In genomic region chr10:70669015-70669414, GRCh38 we compare ENCODE assay signal across 22 cellular contexts. TPM values are rescaled to one million over a fixed set of nuclear protein-coding genes. Genes with fewer than 3 reads are reported as not detected.
A peak's percentile ranks its signal among the peaks of the same experiment; 100 is the strongest.
DNase-seq lines count a peak whose midpoint lies in the region; ATAC-seq, FAIRE-seq and TF ChIP-seq lines count a peak whose summit lies in the region.
"Had no signal": no experiment of that assay in that cellular context is flagged by ENCODE, and none has a peak within 500 bp of the region (broad histone marks: within the 10 kb centered on the region; RNA-seq: fewer than 3 reads in every experiment).

No MANE protein-coding gene starts in this region.

- DNase-seq in AG09319 (ENCODE audit: extremely low read depth, low read depth) = no peak
- DNase-seq in CD8-positive, alpha-beta memory T cell = no peak
- DNase-seq in NCI-H510A (lab: John Stamatoyannopoulos, UW) = peak; percentile 83
- no peak for DNase-seq in HTR-8/SVneo (ENCODE audit: insufficient read length, low spot score)
- DNase-seq in HPDE6-E6E7 (ENCODE audit: extremely low spot score) = no peak
- no peak for DNase-seq in GM23338 (ENCODE audit: low spot score)
- DNase-seq in HT-29 (ENCODE audit: low spot score) = no peak
- DNase-seq: ACHN; AML-193; CD4-positive, alpha-beta T cell; DMS153; DND-41; Karpas-422; KBM-7 had no signal

- peaks cover 16 to 23% of the 10 kb centered on the region in 2 donors for H3K27me3 Mint-ChIP-seq in CD8-positive, alpha-beta memory T cell
- peaks cover 62% of the 10 kb centered on the region for H3K27me3 Mint-ChIP-seq in dendritic cell treated with granulocyte-macrophage colony-stimulating factor and Interleukin-4, amounts not matched to agents 40 ng/mL and 50 ng/mL, for 4 days
- peaks cover 31% of the 10 kb centered on the region for H3K27me3 Mint-ChIP-seq in GM23338 (ENCODE audit: insufficient read depth, low read depth, poor library complexity)

- H3F3A ChIP-seq in GM23338 (replicated peaks; ENCODE audit: low read depth) = peaks cover 11% of the 10 kb centered on the region; the same call in 1 of the 2 replicates

- no peak for FAIRE-seq in HTR-8/SVneo (lab: Jason Lieb, UNC)
- FAIRE-seq: A204.1, GM12878, H54 had no signal

- H3K27me3 ChIP-seq in CD8-positive, alpha-beta memory T cell (ENCODE audit: insufficient read depth, low read length, poor library complexity, severe bottlenecking) = peaks cover 4% of the 10 kb centered on the region
- peaks cover 24% of the 10 kb centered on the region for H3K27me3 ChIP-seq in GM23338 (ENCODE audit: insufficient read depth)

- intact Hi-C loops in dendritic cell treated with granulocyte-macrophage colony-stimulating factor and Interleukin-4, amounts not matched to agents 40 ng/mL and 50 ng/mL, for 4 days (cut with micrococcal nuclease) = no loop called here

- no peak overlapping the region for H2AFZ ChIP-seq in GM23338
- H2AFZ ChIP-seq: GM23248 had no signal

- H3K4me1 ChIP-seq in CD8-positive, alpha-beta memory T cell (ENCODE audit: insufficient read depth, low read length) = no peaks in the 10 kb centered on the region
- peaks cover 5% of the 10 kb centered on the region; the same call in 1 of the 2 replicates for H3K4me1 ChIP-seq in GM23338 (ENCODE audit: insufficient read depth)

- H3K4me3 ChIP-seq in CD8-positive, alpha-beta memory T cell (ENCODE audit: low read length) = no peak overlapping the region
- no peak overlapping the region for H3K4me3 ChIP-seq in GM23338
- H3K4me3 ChIP-seq: GM12878, GM23248 had no signal

- peaks cover 10 to 14% (median 13%) of the 10 kb centered on the region in 3 donors for H3K4me1 Mint-ChIP-seq in CD8-positive, alpha-beta memory T cell
- H3K4me1 Mint-ChIP-seq in dendritic cell treated with granulocyte-macrophage colony-stimulating factor and Interleukin-4, amounts not matched to agents 40 ng/mL and 50 ng/mL, for 4 days (ENCODE audit: low read depth) = peaks cover 49% of the 10 kb centered on the region
- H3K4me1 Mint-ChIP-seq in GM23338 = peaks cover 10% of the 10 kb centered on the region

- H3K9me3 ChIP-seq in CD8-positive, alpha-beta memory T cell (ENCODE audit: low read length) = no peaks in the 10 kb centered on the region

- no peak overlapping the region for H3K4me2 ChIP-seq in GM23338

- H3K36me3 ChIP-seq in CD8-positive, alpha-beta memory T cell (ENCODE audit: insufficient read depth, low read length) = no peaks in the 10 kb centered on the region
- H3K36me3 ChIP-seq in GM23338 (ENCODE audit: insufficient read depth) = 0 out of 2 replicates have a peak, but pooled peaks cover 5% of the 10 kb centered on the region

- H3K4me3 Mint-ChIP-seq in CD8-positive, alpha-beta memory T cell = no peak overlapping the region
- H3K4me3 Mint-ChIP-seq in dendritic cell treated with granulocyte-macrophage colony-stimulating factor and Interleukin-4, amounts not matched to agents 40 ng/mL and 50 ng/mL, for 4 days = no peak overlapping the region
- no peak overlapping the region for H3K4me3 Mint-ChIP-seq in GM23338
- H3K4me3 Mint-ChIP-seq: CD4-positive, alpha-beta T cell; HFFc6 had no signal

- ATAC-seq in GM23338 = no peak
- ATAC-seq: GM12878 had no signal

- no peaks in the 10 kb centered on the region for H3K79me2 ChIP-seq in GM23338 (replicated peaks; ENCODE audit: insufficient read depth)

- H4K20me1 ChIP-seq in GM23338 (replicated peaks; ENCODE audit: insufficient read depth) = no peaks in the 10 kb centered on the region

- no peaks in the 10 kb centered on the region for H3K9me2 ChIP-seq in GM23338 (ENCODE audit: insufficient read depth)

- peaks cover 0 to 1% (median 0%) of the 10 kb centered on the region in 5 donors for H3K9me3 Mint-ChIP-seq in CD8-positive, alpha-beta memory T cell
- H3K9me3 Mint-ChIP-seq in dendritic cell treated with granulocyte-macrophage colony-stimulating factor and Interleukin-4, amounts not matched to agents 40 ng/mL and 50 ng/mL, for 4 days = no peaks in the 10 kb centered on the region
- peaks cover 23% of the 10 kb centered on the region for H3K9me3 Mint-ChIP-seq in GM23338
- H3K9me3 Mint-ChIP-seq: CD4-positive, alpha-beta T cell; HFFc6 had no signal

- POLR2A ChIA-PET in CD8-positive, alpha-beta memory T cell (lab: Charles Lee) = no interaction called here

- TF ChIP-seq CTCF in AG09319 (IDR thresholded peaks at IDR 0.05; ENCODE audit: low read depth, low read length) (peak; percentile 21), GM23338 (conservative IDR thresholded peaks at IDR 0.05; ENCODE audit: low read depth in 2 of 2) (no peak)

- CTCF ChIA-PET in CD8-positive, alpha-beta memory T cell (lab: Charles Lee) = no interaction called here

- peak overlapping the region; percentile 81 for H3K27ac ChIP-seq in CD8-positive, alpha-beta memory T cell (ENCODE audit: low read depth, low read length)
- H3K27ac ChIP-seq in GM23338 (ENCODE audit: low read depth) = no peak overlapping the region
- H3K27ac ChIP-seq: C4-2B, GM23248 had no signal

- no peaks in the 10 kb centered on the region for H3K36me3 Mint-ChIP-seq in CD8-positive, alpha-beta memory T cell
- no peaks in the 10 kb centered on the region for H3K36me3 Mint-ChIP-seq in dendritic cell treated with granulocyte-macrophage colony-stimulating factor and Interleukin-4, amounts not matched to agents 40 ng/mL and 50 ng/mL, for 4 days (ENCODE audit: low read depth)
- H3K36me3 Mint-ChIP-seq in GM23338 (ENCODE audit: low read depth) = peaks cover 13% of the 10 kb centered on the region; the same call in 2 of the 3 replicates

- H3K27ac Mint-ChIP-seq in CD8-positive, alpha-beta memory T cell = no peak overlapping the region
- H3K27ac Mint-ChIP-seq in dendritic cell treated with granulocyte-macrophage colony-stimulating factor and Interleukin-4, amounts not matched to agents 40 ng/mL and 50 ng/mL, for 4 days = peak overlapping the region; percentile 22
- no peak overlapping the region for H3K27ac Mint-ChIP-seq in GM23338
- H3K27ac Mint-ChIP-seq: CD4-positive, alpha-beta T cell; HFFc6 had no signal

TF ChIP-seq in GM23338, 12 proteins besides CTCF, POLR2A, EP300 and RAD21:
- TF ChIP-seq ZNF114 (CRISPR knock-in tag; IDR thresholded peaks at IDR 0.05) = no peak
- TF ChIP-seq CREB1 (CRISPR knock-in tag; IDR thresholded peaks at IDR 0.05; ENCODE audit: low read depth) = no peak
- TF ChIP-seq POLR2AphosphoS5 (IDR thresholded peaks at IDR 0.05; ENCODE audit: low read depth) = no peak

RNA-seq across cellular contexts. Expression of gene ADAMTS14, which starts 3.3 kb away (rescaled TPM):
- total RNA-seq in CD8-positive, alpha-beta memory T cell = not detected
- polyA plus RNA-seq in CD8-positive, alpha-beta memory T cell = 0.06 TPM
- total RNA-seq in GM23338 (2014; rRNA removed; shearing (Covaris generic)) = 2.1 and 2.9 TPM in 2 replicates
- polyA plus RNA-seq in GM23338 (2016; fragmentation: Nextera tagmentation; extraction: Ambion mirVana) = 1.5 and 1.9 TPM in 2 replicates
- 0.03 and 0.15 TPM in 2 replicates for total RNA-seq in HT-29 (2014; rRNA removed; shearing (Covaris generic))
- total RNA-seq: CD4-positive, alpha-beta T cell; GM12878; HT1080 had no signal
